In genomic region chr15:29921130-29921601, GRCh38 we compare ENCODE assay signal across 14 cellular contexts.
DNase-seq lines count a peak whose midpoint lies in the region; ATAC-seq and TF ChIP-seq lines count a peak whose summit lies in the region.
"Had no signal": no experiment of that assay in that cellular context is flagged by ENCODE, and none has a peak within 500 bp of the region (broad histone marks: within the 10 kb centered on the region; RNA-seq: fewer than 3 reads in every experiment).

No MANE protein-coding gene starts in this region.

- no peaks in the 10 kb centered on the region for H3K36me3 Mint-ChIP-seq in WTC11
- no peaks in the 10 kb centered on the region for H3K36me3 Mint-ChIP-seq in activated naive CD8-positive, alpha-beta T cell treated with anti-CD3 and anti-CD28 coated beads, Interleukin-2, amount 50 U/mL, for 24 hours (ENCODE audit: low read depth)
- no peaks in the 10 kb centered on the region for H3K36me3 Mint-ChIP-seq in CD14-positive monocyte
- H3K36me3 Mint-ChIP-seq in HFFc6 (ENCODE audit: low read depth), result no peaks in the 10 kb centered on the region
- H3K36me3 Mint-ChIP-seq: T-cell had no signal

- H3K23ac ChIP-seq in trophoblast cell (ENCODE audit: low read length), result no peak overlapping the region

- H2AFZ ChIP-seq in trophoblast cell (ENCODE audit: insufficient read depth, low read length, poor library complexity), result peak overlapping the region; percentile 26

- TF ChIP-seq CTCF in WTC11 (IDR thresholded peaks at IDR 0.05) (no peak), CD14-positive monocyte (IDR thresholded peaks at IDR 0.05) (no peak), HFFc6 (IDR thresholded peaks at IDR 0.05) (no peak)

- H3K27ac ChIP-seq in trophoblast cell (ENCODE audit: low read depth, low read length), result peak overlapping the region; percentile 89
- H3K27ac ChIP-seq: thyroid gland had no signal

- POLR2A ChIA-PET in WTC11 (lab: Charles Lee), result interaction anchor here (1.1 to 1.6 kb wide), 3 partner anchors 56 to 100 kb away, joined by 3 to 4 read pairs (median 3); no protein-coding TSS in a partner anchor

- H3K4me1 Mint-ChIP-seq in WTC11 (peaks cover 57% of the 10 kb centered on the region), CD14-positive monocyte (no peaks in the 10 kb centered on the region), HFFc6 (ENCODE audit: low read depth) (peaks cover 58% of the 10 kb centered on the region)
- no peaks in the 10 kb centered on the region for H3K4me1 Mint-ChIP-seq in activated naive CD8-positive, alpha-beta T cell treated with anti-CD3 and anti-CD28 coated beads, Interleukin-2, amount 50 U/mL, for 24 hours
- H3K4me1 Mint-ChIP-seq: T-cell had no signal

- peak; percentile 66 for DNase-seq in HK-2 (ENCODE audit: unreplicated experiment)
- peak; percentile 38 for DNase-seq in WTC11 (ENCODE audit: low spot score)
- peak; percentile 83 for DNase-seq in iPS DF 19.7 (ENCODE audit: low read depth, low spot score)
- peak; percentile 83 to 93 for DNase-seq in trophoblast cell
- no peak for DNase-seq in activated naive CD8-positive, alpha-beta T cell treated with anti-CD3 and anti-CD28 coated beads, Interleukin-2, amount 50 U/mL, for 24 hours
- no peak for DNase-seq in SHP77 (lab: John Stamatoyannopoulos, UW)
- DNase-seq in CD14-positive monocyte (ENCODE audit: low spot score), result no peak
- DNase-seq in HFFc6, result no peak
- DNase-seq: activated CD4-positive, alpha-beta T cell treated with anti-CD3 and anti-CD28 coated beads for 1 hour; NCI-H1092; NCI-H2227 treated with DMSO at 0.1 percent for 48 hours; stimulated activated CD4-positive, alpha-beta T cell treated with anti-CD3 and anti-CD28 coated beads, Interleukin-2, amount 100 ng/mL, for 24 hours; T-cell had no signal

- no CpG with 5 or more reads among the region's 6 CpGs for WGBS in trophoblast cell (ENCODE audit: extremely low coverage, insufficient coverage, insufficient read length)

- H3K4me2 ChIP-seq in trophoblast cell (ENCODE audit: low read length), result peak overlapping the region; percentile 44

- no peak overlapping the region for H4K12ac ChIP-seq in trophoblast cell (ENCODE audit: low read depth, low read length)

- H3K27ac Mint-ChIP-seq in WTC11, result peak overlapping the region; percentile 58
- no peak overlapping the region for H3K27ac Mint-ChIP-seq in activated naive CD8-positive, alpha-beta T cell treated with anti-CD3 and anti-CD28 coated beads, Interleukin-2, amount 50 U/mL, for 24 hours
- no peak overlapping the region for H3K27ac Mint-ChIP-seq in CD14-positive monocyte
- H3K27ac Mint-ChIP-seq in HFFc6, result no peak overlapping the region
- H3K27ac Mint-ChIP-seq: T-cell had no signal

- peak overlapping the region; percentile 61 for H4K8ac ChIP-seq in trophoblast cell (ENCODE audit: low read depth, low read length)

- H3K36me3 ChIP-seq in trophoblast cell (ENCODE audit: control insufficient read depth in 1 of 2, insufficient read depth in 2 of 2, low read length in 2 of 2), result no peaks in the 10 kb centered on the region
- H3K36me3 ChIP-seq: thyroid gland had no signal

- CTCF ChIA-PET in WTC11 (lab: Charles Lee), result interaction anchor here (0.7 to 1.6 kb wide), 6 partner anchors 14 to 182 kb away, joined by 3 to 4 read pairs (median 3); no protein-coding TSS in a partner anchor

- H3K79me2 ChIP-seq in trophoblast cell (ENCODE audit: control insufficient read depth, insufficient read depth, low read length, poor library complexity), result no peaks in the 10 kb centered on the region

- peak overlapping the region; percentile 64 for H2BK5ac ChIP-seq in trophoblast cell (ENCODE audit: low read depth, low read length, poor library complexity)

- H3K9me3 ChIP-seq in trophoblast cell (ENCODE audit: insufficient read depth, low read depth, low read length), result no peaks in the 10 kb centered on the region
- H3K9me3 ChIP-seq: thyroid gland had no signal

- H3K79me1 ChIP-seq in trophoblast cell (ENCODE audit: low read length), result peaks cover 13% of the 10 kb centered on the region

- peak overlapping the region; percentile 19 for H2BK12ac ChIP-seq in trophoblast cell (ENCODE audit: low read length)

- H3K9me3 Mint-ChIP-seq in WTC11, result no peaks in the 10 kb centered on the region
- H3K9me3 Mint-ChIP-seq in activated naive CD8-positive, alpha-beta T cell treated with anti-CD3 and anti-CD28 coated beads, Interleukin-2, amount 50 U/mL, for 24 hours, result no peaks in the 10 kb centered on the region
- no peaks in the 10 kb centered on the region for H3K9me3 Mint-ChIP-seq in CD14-positive monocyte
- H3K9me3 Mint-ChIP-seq in HFFc6, result no peaks in the 10 kb centered on the region
- H3K9me3 Mint-ChIP-seq: T-cell had no signal

- H3K27me3 ChIP-seq in trophoblast cell (ENCODE audit: insufficient read depth, low read length), result no peaks in the 10 kb centered on the region
- H3K27me3 ChIP-seq: thyroid gland had no signal

- peak; percentile 41 for ATAC-seq in WTC11
- no peak for ATAC-seq in activated naive CD8-positive, alpha-beta T cell treated with anti-CD3 and anti-CD28 coated beads, Interleukin-2, amount 50 U/mL, for 24 hours
- ATAC-seq: T-cell had no signal

- H3K27me3 Mint-ChIP-seq in WTC11 (ENCODE audit: low read depth), result no peaks in the 10 kb centered on the region; the same call in 1 of the 2 replicates
- H3K27me3 Mint-ChIP-seq in activated naive CD8-positive, alpha-beta T cell treated with anti-CD3 and anti-CD28 coated beads, Interleukin-2, amount 50 U/mL, for 24 hours, result peaks cover 37% of the 10 kb centered on the region
- H3K27me3 Mint-ChIP-seq in CD14-positive monocyte (ENCODE audit: low read depth in 3 of 3), result peaks cover 4 to 30% (median 20%) of the 10 kb centered on the region in 3 donors
- H3K27me3 Mint-ChIP-seq in HFFc6 (ENCODE audit: insufficient read depth), result no peaks in the 10 kb centered on the region; the same call in 1 of the 2 replicates

- intact Hi-C loops in CD14-positive monocyte (cut with micrococcal nuclease), result no loop called here

- H3K4me3 Mint-ChIP-seq in WTC11 (peak overlapping the region; percentile 13), CD14-positive monocyte (no peak overlapping the region), HFFc6 (no peak overlapping the region)
- H3K4me3 Mint-ChIP-seq in activated naive CD8-positive, alpha-beta T cell treated with anti-CD3 and anti-CD28 coated beads, Interleukin-2, amount 50 U/mL, for 24 hours, result no peak overlapping the region
- H3K4me3 Mint-ChIP-seq: T-cell had no signal

- H3K14ac ChIP-seq in trophoblast cell (ENCODE audit: low read length), result no peak overlapping the region

- peaks cover 20 to 29% of the 10 kb centered on the region in 2 experiments for H3K4me1 ChIP-seq in trophoblast cell (ENCODE audit: control insufficient read depth in 1 of 2, insufficient read depth in 2 of 2, low read length in 2 of 2)

- H3K4me3 ChIP-seq in trophoblast cell (ENCODE audit: low read depth, low read length), result peak overlapping the region; percentile 37
- H3K4me3 ChIP-seq: thyroid gland had no signal

- no peak overlapping the region for H2AK5ac ChIP-seq in trophoblast cell (ENCODE audit: low read length)

- H2BK120ac ChIP-seq in trophoblast cell (ENCODE audit: insufficient read depth, low read length, poor library complexity), result no peak overlapping the region

- H3K9ac ChIP-seq in trophoblast cell (ENCODE audit: low read length), result no peak overlapping the region

- peak overlapping the region; percentile 58 for H4K91ac ChIP-seq in trophoblast cell (ENCODE audit: low read depth, low read length)

- no peak overlapping the region for H3K18ac ChIP-seq in trophoblast cell (ENCODE audit: low read length)

- H3K4ac ChIP-seq in trophoblast cell (ENCODE audit: low read depth, low read length), result no peak overlapping the region

TF ChIP-seq in WTC11, 78 proteins besides CTCF, POLR2A, EP300 and RAD21 (continues in another document):
- TF ChIP-seq ZNF423 (CRISPR knock-in tag; IDR thresholded peaks at IDR 0.05) (no peak), TEAD4 (CRISPR knock-in tag; IDR thresholded peaks at IDR 0.05) (no peak), TCF7 (CRISPR knock-in tag; IDR thresholded peaks at IDR 0.05; ENCODE audit: low read depth) (no peak), GTF2I (CRISPR knock-in tag; conservative IDR thresholded peaks at IDR 0.05) (no peak), ELF4 (CRISPR knock-in tag; IDR thresholded peaks at IDR 0.05; ENCODE audit: low read depth) (no peak), ATF3 (CRISPR knock-in tag; conservative IDR thresholded peaks at IDR 0.05) (no peak), MLX (CRISPR knock-in tag; IDR thresholded peaks at IDR 0.05) (no peak), ERG (CRISPR knock-in tag; IDR thresholded peaks at IDR 0.05) (no peak), RORB (CRISPR knock-in tag; IDR thresholded peaks at IDR 0.05) (no peak), ETV6 (CRISPR knock-in tag; IDR thresholded peaks at IDR 0.05) (0 out of 2 replicates have a peak, but pooled peaks have one; percentile 19), NFE2L1 (CRISPR knock-in tag; IDR thresholded peaks at IDR 0.05) (no peak)

Comparison
In these comparisons a context has a peak if more than half of its experiments do, and no peak if none do; other contexts are left out.
1. DNase-seq: peak in HK-2 (single experiment), WTC11 (single experiment), iPS DF 19.7 (single experiment) and trophoblast cell (2 of 2); none in activated naive CD8-positive, alpha-beta T cell treated with anti-CD3 and anti-CD28 coated beads, Interleukin-2, amount 50 U/mL, for 24 hours (single experiment), SHP77 (0 of 2), CD14-positive monocyte (single experiment) and HFFc6 (single experiment).